ENCODE assay signal across 8 cellular contexts in the genomic region with DNA sequence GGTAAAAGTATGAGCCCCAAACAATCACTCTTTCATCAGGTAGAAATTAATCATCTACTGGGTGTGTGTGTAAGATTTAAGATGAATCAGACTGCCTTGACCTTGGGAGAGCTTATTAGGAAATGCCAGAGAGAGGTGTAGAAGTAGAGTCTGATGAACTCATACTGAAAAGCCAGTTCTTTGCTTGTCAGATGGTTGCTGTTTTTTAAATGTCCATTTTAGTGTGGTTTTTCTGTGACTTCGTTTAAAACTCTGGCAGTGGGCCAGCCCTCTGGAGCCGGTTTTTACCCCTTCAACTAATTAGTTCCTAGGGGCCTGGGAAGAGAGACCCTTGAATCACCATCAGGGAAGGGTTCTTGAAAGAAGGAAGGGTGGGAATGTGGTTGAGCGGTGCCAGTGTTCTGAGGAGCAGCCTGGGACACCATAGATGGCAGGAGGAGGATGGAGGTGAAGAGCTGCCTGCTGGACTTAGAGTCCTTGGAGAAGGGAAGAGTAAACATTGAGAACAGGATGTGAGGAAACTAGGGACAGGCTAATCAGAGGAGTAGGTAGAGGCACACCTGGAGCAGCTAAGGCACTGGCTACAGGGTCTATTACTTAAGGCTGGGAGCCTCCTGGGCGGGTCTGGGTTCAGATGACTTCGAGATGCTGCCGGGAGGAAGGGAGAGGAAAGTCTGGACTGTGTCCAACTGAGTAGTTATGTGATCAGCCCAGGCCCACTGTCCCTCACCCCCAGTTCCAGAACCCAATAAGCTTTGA.
DNase-seq lines count a peak whose midpoint lies in the region; ATAC-seq lines count a peak whose summit lies in the region.

No MANE protein-coding gene starts in this region.

- H3K9me3 Mint-ChIP-seq in activated T-cell treated with anti-CD3 and anti-CD28 coated beads, Interleukin-2, amount 50 U/mL, for 72 hours: no peaks in the 10 kb centered on the region
- H3K9me3 Mint-ChIP-seq in stimulated activated memory B cell treated with anti-CD40 and anti-IgM and Interleukin-4, amounts not matched to agents 10 μg/mL and 1 μg/mL and 100 μg/mL, for 72 hours: no peaks in the 10 kb centered on the region

- peak overlapping the region; percentile 99 for H3K27ac Mint-ChIP-seq in activated T-cell treated with anti-CD3 and anti-CD28 coated beads, Interleukin-2, amount 50 U/mL, for 72 hours
- peak overlapping the region; percentile 95 for H3K27ac Mint-ChIP-seq in stimulated activated memory B cell treated with anti-CD40 and anti-IgM and Interleukin-4, amounts not matched to agents 10 μg/mL and 1 μg/mL and 100 μg/mL, for 72 hours

- H3K27me3 ChIP-seq in iPS-15b (ENCODE audit: control insufficient read depth, insufficient read depth, low read length): peaks cover 23% of the 10 kb centered on the region

- peak overlapping the region; percentile 73 for H3K9ac ChIP-seq in iPS-15b (ENCODE audit: low read depth, low read length)

- DNase-seq in DMS79 treated with DMSO at 0.1 percent for 48 hours (lab: John Stamatoyannopoulos, UW): peak; percentile 76
- peak; percentile 64 for DNase-seq in LHCN-M2 (ENCODE audit: low read depth)
- peak in 1 of 2 donors; percentile 40 for DNase-seq in activated T-cell treated with anti-CD3 and anti-CD28 coated beads, Interleukin-2, amount 50 U/mL, for 72 hours
- no peak for DNase-seq in NK-92 (lab: John Stamatoyannopoulos, UW; ENCODE audit: unreplicated experiment)

- peaks cover 71% of the 10 kb centered on the region for H3K4me1 Mint-ChIP-seq in activated T-cell treated with anti-CD3 and anti-CD28 coated beads, Interleukin-2, amount 50 U/mL, for 72 hours (ENCODE audit: low read depth)
- peaks cover 83% of the 10 kb centered on the region for H3K4me1 Mint-ChIP-seq in stimulated activated memory B cell treated with anti-CD40 and anti-IgM and Interleukin-4, amounts not matched to agents 10 μg/mL and 1 μg/mL and 100 μg/mL, for 72 hours

- H3K36me3 Mint-ChIP-seq in activated T-cell treated with anti-CD3 and anti-CD28 coated beads, Interleukin-2, amount 50 U/mL, for 72 hours (ENCODE audit: insufficient read depth in 2 of 2): peaks cover 8 to 15% of the 10 kb centered on the region in 2 donors
- peaks cover 14% of the 10 kb centered on the region for H3K36me3 Mint-ChIP-seq in stimulated activated memory B cell treated with anti-CD40 and anti-IgM and Interleukin-4, amounts not matched to agents 10 μg/mL and 1 μg/mL and 100 μg/mL, for 72 hours

- ATAC-seq in activated T-cell treated with anti-CD3 and anti-CD28 coated beads, Interleukin-2, amount 50 U/mL, for 72 hours (replicated peaks in 1 of 2): peak; percentile 48 to 51
- no peak for ATAC-seq in stimulated activated memory B cell treated with anti-CD40 and anti-IgM and Interleukin-4, amounts not matched to agents 10 μg/mL and 1 μg/mL and 100 μg/mL, for 72 hours
- ATAC-seq in HG02970 (IDR thresholded peaks at IDR 0.05; ENCODE audit: low FRiP score, unreplicated experiment): no peak
- ATAC-seq in HG03139 (IDR thresholded peaks at IDR 0.05; ENCODE audit: unreplicated experiment): no peak

- H3K4me3 Mint-ChIP-seq in activated T-cell treated with anti-CD3 and anti-CD28 coated beads, Interleukin-2, amount 50 U/mL, for 72 hours: peak overlapping the region; percentile 97 to 100
- peak overlapping the region; percentile 98 for H3K4me3 Mint-ChIP-seq in stimulated activated memory B cell treated with anti-CD40 and anti-IgM and Interleukin-4, amounts not matched to agents 10 μg/mL and 1 μg/mL and 100 μg/mL, for 72 hours

- peak overlapping the region; percentile 70 for H3K4me3 ChIP-seq in iPS-15b (ENCODE audit: low read depth, low read length)

- H3K9me3 ChIP-seq in iPS-15b (ENCODE audit: control insufficient read depth, insufficient read depth, low read length): no peaks in the 10 kb centered on the region

- peaks cover 3% of the 10 kb centered on the region for H3K4me1 ChIP-seq in iPS-15b (ENCODE audit: control insufficient read depth, insufficient read depth, low read length)

- no peaks in the 10 kb centered on the region for H3K36me3 ChIP-seq in iPS-15b (ENCODE audit: control insufficient read depth, insufficient read depth, low read length)

- H3K27me3 Mint-ChIP-seq in activated T-cell treated with anti-CD3 and anti-CD28 coated beads, Interleukin-2, amount 50 U/mL, for 72 hours (ENCODE audit: low read depth): no peaks in the 10 kb centered on the region
- H3K27me3 Mint-ChIP-seq in stimulated activated memory B cell treated with anti-CD40 and anti-IgM and Interleukin-4, amounts not matched to agents 10 μg/mL and 1 μg/mL and 100 μg/mL, for 72 hours: no peaks in the 10 kb centered on the region

Comparison
In these comparisons a context has a peak if more than half of its experiments do, and no peak if none do; other contexts are left out.
1. ATAC-seq: peak in activated T-cell treated with anti-CD3 and anti-CD28 coated beads, Interleukin-2, amount 50 U/mL, for 72 hours (2 of 2); none in stimulated activated memory B cell treated with anti-CD40 and anti-IgM and Interleukin-4, amounts not matched to agents 10 μg/mL and 1 μg/mL and 100 μg/mL, for 72 hours (single experiment), HG02970 (single experiment) and HG03139 (single experiment).